In genomic region chr7:69109131-69109740, GRCh38 we compare ENCODE assay signal across 15 cellular contexts.
DNase-seq lines count a peak whose midpoint lies in the region; TF ChIP-seq lines count a peak whose summit lies in the region.
"Had no signal": no experiment of that assay in that cellular context is flagged by ENCODE, and none has a peak within 500 bp of the region (broad histone marks: within the 10 kb centered on the region; RNA-seq: fewer than 3 reads in every experiment).

No MANE protein-coding gene starts in this region.

- in situ Hi-C loops in G401 (cut with HindIII; ENCODE audit: low sequenced_read_pairs): no loop called here

- H3K4me1 ChIP-seq in iPS-15b (ENCODE audit: control insufficient read depth, insufficient read depth, low read length): peaks cover 29% of the 10 kb centered on the region
- H3K4me1 ChIP-seq in spleen: no peaks in the 10 kb centered on the region
- H3K4me1 ChIP-seq: Peyer's patch had no signal

- H3K27me3 ChIP-seq in iPS-15b (ENCODE audit: control insufficient read depth, insufficient read depth, low read length): no peaks in the 10 kb centered on the region
- H3K27me3 ChIP-seq in spleen (replicated peaks in 1 of 7): no peaks in the 10 kb centered on the region
- H3K27me3 ChIP-seq: Peyer's patch had no signal

- TF ChIP-seq CTCF in spleen (IDR thresholded peaks at IDR 0.05 in 8 of 11, conservative IDR thresholded peaks at IDR 0.05 in 3 of 11): no peak

- DNase-seq in G401 (ENCODE audit: low spot score) (peak; percentile 89), NCI-H1092 treated with DMSO at 0.1 percent for 48 hours (lab: John Stamatoyannopoulos, UW) (peak; percentile 46), NCI-H526 treated with DMSO at 0.1 percent for 48 hours (lab: John Stamatoyannopoulos, UW) (peak; percentile 78), spleen (no peak), AG08395 (ENCODE audit: low spot score) (no peak), GM03348 (ENCODE audit: low spot score) (no peak)
- DNase-seq: DMS153, H9, NCI-H1436, NCI-H2227 treated with DMSO at 0.1 percent for 48 hours, Peyer's patch, SHP77, T-helper 17 cell had no signal

- peak overlapping the region; percentile 49 for H3K9ac ChIP-seq in iPS-15b (ENCODE audit: low read depth, low read length)

- TF ChIP-seq POLR2A in spleen (IDR thresholded peaks at IDR 0.05): no peak

- no peak overlapping the region for H3K27ac ChIP-seq in spleen
- H3K27ac ChIP-seq: Peyer's patch had no signal

- H3K4me3 ChIP-seq in iPS-15b (ENCODE audit: low read depth, low read length) (no peak overlapping the region), spleen (no peak overlapping the region)
- H3K4me3 ChIP-seq: GM12878, Peyer's patch had no signal

- intact Hi-C loops in spleen (cut with DNase I; ENCODE audit: low total_unique reads): no loop called here

- no peaks in the 10 kb centered on the region for H3K36me3 ChIP-seq in iPS-15b (ENCODE audit: control insufficient read depth, insufficient read depth, low read length)
- no peaks in the 10 kb centered on the region for H3K36me3 ChIP-seq in spleen
- H3K36me3 ChIP-seq: Peyer's patch had no signal

- H3K9me3 ChIP-seq in iPS-15b (ENCODE audit: control insufficient read depth, insufficient read depth, low read length) (no peaks in the 10 kb centered on the region), spleen (peaks cover 0 to 4% (median 0%) of the 10 kb centered on the region in 8 donors)
- H3K9me3 ChIP-seq: Peyer's patch had no signal

- WGBS in spleen, 5 donors: 59 to 76% (median 69%) methylated on average over 3 to 4 of the region's 4 CpGs

Comparison
In these comparisons a context has a peak if more than half of its experiments do, and no peak if none do; other contexts are left out.
1. DNase-seq: peak in G401 (single experiment), NCI-H1092 treated with DMSO at 0.1 percent for 48 hours (single experiment) and NCI-H526 treated with DMSO at 0.1 percent for 48 hours (single experiment); none in spleen (single experiment), AG08395 (single experiment) and GM03348 (single experiment).